ENCODE assay signal across 1 cellular context in genomic region chr19:4374451-4375163, GRCh38.
TF ChIP-seq lines count a peak whose summit lies in the region.

No MANE protein-coding gene starts in this region.

TF ChIP-seq in HepG2, 621 proteins besides CTCF, POLR2A, EP300 and RAD21 (continued from another document and continues in another):
- TF ChIP-seq ZHX2 (IDR thresholded peaks at IDR 0.05; ENCODE audit: low read depth) = peak; percentile 64; the same call in 1 of the 2 replicates
- TF ChIP-seq ZHX2 (CRISPR knock-in tag; IDR thresholded peaks at IDR 0.05; ENCODE audit: borderline replicate concordance) = no peak
- TF ChIP-seq ZNF282 (IDR thresholded peaks at IDR 0.05; ENCODE audit: partially characterized antibody) = no peak
- TF ChIP-seq ZNF225 (CRISPR knock-in tag; IDR thresholded peaks at IDR 0.05) = no peak
- peak; percentile 98 for TF ChIP-seq MXI1 (IDR thresholded peaks at IDR 0.05; ENCODE audit: borderline replicate concordance, low read depth, low read length)
- TF ChIP-seq RXRB (CRISPR knock-in tag; IDR thresholded peaks at IDR 0.05; ENCODE audit: borderline replicate concordance) = peak; percentile 89
- TF ChIP-seq DPF2 (CRISPR knock-in tag; IDR thresholded peaks at IDR 0.05; ENCODE audit: borderline replicate concordance, low read depth) = peak; percentile 64; the same call in 1 of the 2 replicates
- no peak for TF ChIP-seq TRAFD1 (CRISPR knock-in tag; IDR thresholded peaks at IDR 0.05; ENCODE audit: borderline replicate concordance)
- TF ChIP-seq ZNF431 (CRISPR knock-in tag; IDR thresholded peaks at IDR 0.05; ENCODE audit: borderline replicate concordance, low read depth) = no peak
- no peak for TF ChIP-seq ZNF781 (CRISPR knock-in tag; IDR thresholded peaks at IDR 0.05; ENCODE audit: borderline replicate concordance, not compliant biosample characterization)
- TF ChIP-seq TFAP4 (IDR thresholded peaks at IDR 0.05; ENCODE audit: borderline replicate concordance, low read depth) = peak; percentile 74; the same call in 1 of the 2 replicates
- peak; percentile 80 for TF ChIP-seq MED1 (CRISPR knock-in tag; IDR thresholded peaks at IDR 0.05)
- peak; percentile 76; the same call in 1 of the 2 replicates for TF ChIP-seq CSRNP1 (CRISPR knock-in tag; IDR thresholded peaks at IDR 0.05)
- TF ChIP-seq CHD2 (IDR thresholded peaks at IDR 0.05; ENCODE audit: low read depth, low read length) = 0 out of 2 replicates have a peak, but pooled peaks have one; percentile 47
- no peak for TF ChIP-seq TBL1XR1 (IDR thresholded peaks at IDR 0.05; ENCODE audit: borderline replicate concordance, low read length, partially characterized antibody)
- no peak for TF ChIP-seq ZNF678 (CRISPR knock-in tag; IDR thresholded peaks at IDR 0.05)
- no peak for TF ChIP-seq KAT7 (CRISPR knock-in tag; IDR thresholded peaks at IDR 0.05; ENCODE audit: borderline replicate concordance)
- TF ChIP-seq ZBTB7A (CRISPR knock-in tag; IDR thresholded peaks at IDR 0.05) = peak; percentile 92
- TF ChIP-seq TFE3 (CRISPR knock-in tag; IDR thresholded peaks at IDR 0.05) = peak; percentile 70
- TF ChIP-seq HOXA3 (CRISPR knock-in tag; IDR thresholded peaks at IDR 0.05) = peak; percentile 68
- TF ChIP-seq ZBTB21 (CRISPR knock-in tag; IDR thresholded peaks at IDR 0.05) = peak; percentile 47; the same call in 1 of the 2 replicates
- peak; percentile 73 for TF ChIP-seq ZNF121 (CRISPR knock-in tag; IDR thresholded peaks at IDR 0.05)
- TF ChIP-seq FOXP1 (IDR thresholded peaks at IDR 0.05) = no peak
- 0 out of 2 replicates have a peak, but pooled peaks have one; percentile 22 for TF ChIP-seq FOXP1 (CRISPR knock-in tag; IDR thresholded peaks at IDR 0.05)
- peak; percentile 99 for TF ChIP-seq ZNF770 (CRISPR knock-in tag; IDR thresholded peaks at IDR 0.05)
- peak; percentile 75 for TF ChIP-seq HNF1B (CRISPR knock-in tag; IDR thresholded peaks at IDR 0.05)
- TF ChIP-seq ATAD3A (CRISPR knock-in tag; IDR thresholded peaks at IDR 0.05) = no peak
- TF ChIP-seq SRSF9 (IDR thresholded peaks at IDR 0.05; ENCODE audit: borderline replicate concordance, insufficient read depth, low read depth, low read length, poor library complexity, severe bottlenecking) = no peak
- no peak for TF ChIP-seq PTBP1 (IDR thresholded peaks at IDR 0.05; ENCODE audit: low read depth, low read length, poor library complexity, severe bottlenecking)
- no peak for TF ChIP-seq ZFP62 (CRISPR knock-in tag; IDR thresholded peaks at IDR 0.05)
- no peak for TF ChIP-seq ZNF432 (CRISPR knock-in tag; IDR thresholded peaks at IDR 0.05; ENCODE audit: borderline replicate concordance)
- TF ChIP-seq ZNF274 (CRISPR knock-in tag; IDR thresholded peaks at IDR 0.05) = peak; percentile 74
- TF ChIP-seq ZNF205 (CRISPR knock-in tag; IDR thresholded peaks at IDR 0.05) = peak; percentile 68; the same call in 1 of the 2 replicates
- no peak for TF ChIP-seq ZNF484 (CRISPR knock-in tag; IDR thresholded peaks at IDR 0.05; ENCODE audit: borderline replicate concordance, low read depth)
- no peak for TF ChIP-seq PLSCR1 (CRISPR knock-in tag; IDR thresholded peaks at IDR 0.05; ENCODE audit: borderline replicate concordance)
- TF ChIP-seq SMAD3 (CRISPR knock-in tag; IDR thresholded peaks at IDR 0.05) = peak; percentile 19; the same call in 1 of the 2 replicates
- TF ChIP-seq ZKSCAN1 (IDR thresholded peaks at IDR 0.05; ENCODE audit: low read length) = no peak
- TF ChIP-seq ZNF264 (CRISPR knock-in tag; IDR thresholded peaks at IDR 0.05) = no peak
- no peak for TF ChIP-seq ZNF557 (CRISPR knock-in tag; IDR thresholded peaks at IDR 0.05)
- peak; percentile 71; the same call in 1 of the 2 replicates for TF ChIP-seq ZNF563 (CRISPR knock-in tag; IDR thresholded peaks at IDR 0.05)
- no peak for TF ChIP-seq ZNF570 (CRISPR knock-in tag; IDR thresholded peaks at IDR 0.05; ENCODE audit: borderline replicate concordance)
- no peak for TF ChIP-seq NFYB (CRISPR knock-in tag; IDR thresholded peaks at IDR 0.05)
- TF ChIP-seq ZNF326 (CRISPR knock-in tag; IDR thresholded peaks at IDR 0.05; ENCODE audit: borderline replicate concordance) = no peak
- peak; percentile 95 for TF ChIP-seq KLF6 (CRISPR knock-in tag; IDR thresholded peaks at IDR 0.05)
- no peak for TF ChIP-seq ZNF576 (CRISPR knock-in tag; IDR thresholded peaks at IDR 0.05)
- peak; percentile 62; the same call in 1 of the 2 replicates for TF ChIP-seq DMTF1 (CRISPR knock-in tag; IDR thresholded peaks at IDR 0.05)
